32 cellular contexts compared by ENCODE assay signal in the genomic region with DNA sequence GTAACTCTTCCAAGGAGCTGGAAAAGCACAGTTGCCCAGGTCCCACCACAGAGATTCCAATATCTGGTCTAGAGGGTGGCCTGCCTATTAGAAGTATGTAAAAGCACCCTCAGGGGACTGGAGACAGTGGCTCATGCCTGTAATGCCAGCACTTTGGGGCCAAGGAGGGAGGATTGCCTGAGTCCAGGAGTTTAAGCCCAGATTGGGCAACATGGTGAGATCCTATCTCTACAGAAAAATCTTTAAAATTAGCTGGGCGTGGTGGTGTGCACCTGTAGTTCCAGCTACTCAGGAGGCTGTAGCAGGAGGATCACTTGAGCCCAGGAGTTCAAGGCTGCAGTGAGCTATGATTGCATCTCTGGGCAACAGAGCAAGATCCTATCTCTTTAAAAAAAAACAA.
"Had no signal": no experiment of that assay in that cellular context is flagged by ENCODE, and none has a peak within 500 bp of the region (broad histone marks: within the 10 kb centered on the region; RNA-seq: fewer than 3 reads in every experiment).

No MANE protein-coding gene starts in this region.

- FAIRE-seq: astrocyte, bronchial epithelial cell had no signal

- H3K9me3 ChIP-seq: adrenal gland, ascending aorta, body of pancreas had no signal

- H3K27me3 ChIP-seq: adrenal gland, ascending aorta, body of pancreas, brain microvascular endothelial cell, breast epithelium, cardiac muscle cell had no signal

- H3K36me3 ChIP-seq: adrenal gland, ascending aorta, brain microvascular endothelial cell, breast epithelium, cardiac muscle cell had no signal

- H3K4me1 ChIP-seq: adrenal gland, ascending aorta, body of pancreas, breast epithelium had no signal

- H3K27ac ChIP-seq: adrenal gland, ascending aorta, body of pancreas, brain microvascular endothelial cell, breast epithelium, cardiac muscle cell had no signal

- H3K4me3 ChIP-seq: adrenal gland, ascending aorta, body of pancreas, breast epithelium, cardiac muscle cell had no signal

- DNase-seq: activated effector memory CD4-positive, alpha-beta T cell treated with anti-CD3 and anti-CD28 coated beads, Interleukin-2, amount 50 U/mL, for 16 hours; activated effector memory CD4-positive, alpha-beta T cell treated with Interleukin-2 at 50 U/mL for 16 hours; activated gamma-delta T cell; activated gamma-delta T cell treated with Interleukin-2 at 50 U/mL for 16 hours; activated naive CD4-positive, alpha-beta T cell; activated naive CD4-positive, alpha-beta T cell treated with anti-CD3 and anti-CD28 coated beads for 36 hours; activated naive CD4-positive, alpha-beta T cell treated with anti-CD3 and anti-CD28 coated beads, Interleukin-2, amount 10 ng/mL, durations not matched to agents 7 days and 5 days; activated naive CD4-positive, alpha-beta T cell treated with anti-CD3 and anti-CD28 coated beads, Interleukin-2, amount 50 U/mL, for 16 hours; activated naive CD4-positive, alpha-beta T cell treated with Interleukin-2 at 50 U/mL for 16 hours; activated naive CD8-positive, alpha-beta T cell treated with anti-CD3 and anti-CD28 coated beads for 36 hours; activated naive CD8-positive, alpha-beta T cell treated with anti-CD3 and anti-CD28 coated beads, Interleukin-2, amount 10 ng/mL, durations not matched to agents 7 days and 5 days; activated naive CD8-positive, alpha-beta T cell treated with anti-CD3 and anti-CD28 coated beads, Interleukin-2, amount 50 U/mL, for 24 hours; activated T-cell treated with anti-CD3 and anti-CD28 coated beads, Interleukin-2, amount 50 U/mL, for 1 hour; activated T-cell treated with anti-CD3 and anti-CD28 coated beads, Interleukin-2, amount 50 U/mL, for 24 hours; activated T-cell treated with anti-CD3 and anti-CD28 coated beads, Interleukin-2, amount 50 U/mL, for 4 hours; activated T-cell treated with anti-CD3 and anti-CD28 coated beads, Interleukin-2, amount 50 U/mL, for 48 hours; activated T-cell treated with anti-CD3 and anti-CD28 coated beads, Interleukin-2, amount 50 U/mL, for 72 hours; adrenal gland; amniotic stem cell; amygdala; anterior cingulate cortex; aorta; body of pancreas; brain microvascular endothelial cell; caudate nucleus; central memory CD4-positive, alpha-beta T cell; cerebellar nuclear complex had no signal
